7 cellular contexts compared by ENCODE assay signal in the genomic region with DNA sequence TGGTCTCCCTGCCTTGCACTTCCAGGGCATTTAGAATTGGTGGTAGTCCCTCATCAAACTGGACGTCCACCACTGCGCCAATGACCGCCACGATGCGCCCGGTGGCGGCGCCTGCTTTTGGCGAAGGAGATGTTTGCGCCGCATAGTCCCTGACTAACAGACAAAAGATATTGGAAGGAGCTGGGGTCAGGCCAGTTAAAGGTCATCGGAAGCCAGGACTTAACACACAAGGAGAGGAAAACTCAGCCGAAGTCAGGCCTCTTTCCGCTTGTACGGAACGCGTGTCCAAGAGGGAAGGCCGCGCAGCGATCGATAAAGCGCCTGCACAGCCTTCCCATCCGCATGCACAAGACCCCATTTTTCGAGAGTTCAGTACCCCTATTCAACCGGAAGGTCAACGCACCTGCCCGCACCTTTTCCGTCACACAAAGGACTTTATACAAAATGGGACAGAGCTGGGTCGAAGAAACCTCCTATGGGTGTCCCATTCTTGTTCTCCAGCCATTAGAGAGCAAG. TPM values are rescaled to one million over a fixed set of nuclear protein-coding genes. Genes with fewer than 3 reads are reported as not detected.
DNase-seq lines count a peak whose midpoint lies in the region; ATAC-seq and TF ChIP-seq lines count a peak whose summit lies in the region.

No MANE protein-coding gene starts in this region.

- peaks cover 13% of the 10 kb centered on the region for H3K36me3 Mint-ChIP-seq in natural killer cell

- peaks cover 55% of the 10 kb centered on the region for H3K79me2 ChIP-seq in GM23248 (ENCODE audit: insufficient read depth)

- peak overlapping the region; percentile 72 for H2AFZ ChIP-seq in GM23248

- H3F3A ChIP-seq in GM23248 (ENCODE audit: insufficient read depth) = peaks cover 27% of the 10 kb centered on the region

- H3K27me3 ChIP-seq in GM23248 (replicated peaks; ENCODE audit: insufficient read depth) (no peaks in the 10 kb centered on the region), SJCRH30 (no peaks in the 10 kb centered on the region)

- no peak for TF ChIP-seq POLR2A in erythroblast (IDR thresholded peaks at IDR 0.05; ENCODE audit: low read length)

- H3K4me1 ChIP-seq in GM23248 (ENCODE audit: insufficient read depth) (peaks cover 9% of the 10 kb centered on the region; the same call in 1 of the 2 replicates), SJCRH30 (peaks cover 3% of the 10 kb centered on the region; the same call in 1 of the 2 replicates)

- H3K27ac ChIP-seq in GM23248 (peak overlapping the region; percentile 64), SJCRH30 (peak overlapping the region; percentile 83)

- WGBS in GM23248 (ENCODE audit: low coverage in 1 of 2, low lambda C conversion rate in 2 of 2, missing lambda C conversion rate in 2 of 2), 2 experiments = 0 to 6% methylated on average over 29 of the region's 29 CpGs

- H3K4me3 Mint-ChIP-seq in natural killer cell = peak overlapping the region; percentile 96

- no peak for TF ChIP-seq CTCF in natural killer cell (IDR thresholded peaks at IDR 0.05)

- H3K9me3 ChIP-seq in GM23248 (ENCODE audit: low read depth) (no peaks in the 10 kb centered on the region), SJCRH30 (replicated peaks) (no peaks in the 10 kb centered on the region)

- in situ Hi-C loops in GM23248 (cut with MboI) = no loop called here

- ATAC-seq in natural killer cell (no peak), GM18502 (IDR thresholded peaks at IDR 0.05; ENCODE audit: poor library complexity, unreplicated experiment) (no peak), HG02973 (IDR thresholded peaks at IDR 0.05; ENCODE audit: unreplicated experiment) (no peak)

- H3K4me2 ChIP-seq in GM23248 (ENCODE audit: unreplicated experiment) = peak overlapping the region; percentile 97

- H3K27me3 Mint-ChIP-seq in natural killer cell (ENCODE audit: low read depth in 2 of 2) = no peaks in the 10 kb centered on the region

- peak overlapping the region; percentile 92 to 97 for H3K27ac Mint-ChIP-seq in natural killer cell

- DNase-seq in GM23248 (peak; percentile 59), SJCRH30 (peak in 1 of 2 experiments; percentile 24), erythroblast (lab: John Stamatoyannopoulos, UW) (peak; percentile 62 to 74), natural killer cell (no peak), amniotic stem cell (lab: John Stamatoyannopoulos, UW) (no peak)

- intact Hi-C loops in natural killer cell (cut with micrococcal nuclease) = no loop called here

- peak overlapping the region; percentile 96 for H3K9ac ChIP-seq in GM23248

- peak overlapping the region; percentile 94 for H3K4me3 ChIP-seq in GM23248
- H3K4me3 ChIP-seq in SJCRH30 = peak overlapping the region; percentile 87

- H3K9me2 ChIP-seq in GM23248 (ENCODE audit: insufficient read depth) = no peaks in the 10 kb centered on the region

- H4K20me1 ChIP-seq in GM23248 (ENCODE audit: insufficient read depth) = peaks cover 13% of the 10 kb centered on the region; the same call in 1 of the 2 replicates

- H3K36me3 ChIP-seq in GM23248 (ENCODE audit: low read depth) (peaks cover 41% of the 10 kb centered on the region), SJCRH30 (peaks cover 39% of the 10 kb centered on the region)

- H3K9me3 Mint-ChIP-seq in natural killer cell = no peaks in the 10 kb centered on the region

- peaks cover 27 to 28% of the 10 kb centered on the region in 2 donors for H3K4me1 Mint-ChIP-seq in natural killer cell

RNA-seq across cellular contexts. Expression of a gene that starts 0.5 kb away (rescaled TPM):
- total RNA-seq in GM23248 (2014; rRNA removed; shearing (Covaris generic)) = 456 and 505 TPM in 2 replicates
- polyA plus RNA-seq in GM23248 (2016; fragmentation: Nextera tagmentation; extraction: Ambion mirVana) = 826 and 857 TPM in 2 replicates
- 698 and 730 TPM in 2 replicates for total RNA-seq in SJCRH30 (2014; rRNA removed; shearing (Covaris generic))
- total RNA-seq in natural killer cell = 100 to 1,000 TPM; 335 to 378 (median 342) TPM

RNA-seq across cellular contexts. Expression of a gene that starts 15.1 kb away (rescaled TPM):
- total RNA-seq in GM23248 (2014; rRNA removed; shearing (Covaris generic)) = 13.0 and 24.7 TPM in 2 replicates
- polyA plus RNA-seq in GM23248 (2016; fragmentation: Nextera tagmentation; extraction: Ambion mirVana) = 19.0 and 23.2 TPM in 2 replicates
- 34.2 and 42.9 TPM in 2 replicates for total RNA-seq in SJCRH30 (2014; rRNA removed; shearing (Covaris generic))
- 100 to 1,000 TPM; 320 to 354 (median 325) TPM for total RNA-seq in natural killer cell

RNA-seq across cellular contexts. Expression of a gene that starts 42.8 kb away (rescaled TPM):
- 79.9 and 89.2 TPM in 2 replicates for total RNA-seq in GM23248 (2014; rRNA removed; shearing (Covaris generic))
- polyA plus RNA-seq in GM23248 (2016; fragmentation: Nextera tagmentation; extraction: Ambion mirVana) = 237 and 245 TPM in 2 replicates
- 238 and 251 TPM in 2 replicates for total RNA-seq in SJCRH30 (2014; rRNA removed; shearing (Covaris generic))
- total RNA-seq in natural killer cell = 10 to 100 TPM; 79.2 to 93.8 (median 93.4) TPM

Comparison
In these comparisons a context has a peak if more than half of its experiments do, and no peak if none do; other contexts are left out.
1. DNase-seq: peak in GM23248 (single experiment) and erythroblast (2 of 2); none in natural killer cell (single experiment) and amniotic stem cell (single experiment).